ENCODE assay signal across 22 cellular contexts in the genomic region with DNA sequence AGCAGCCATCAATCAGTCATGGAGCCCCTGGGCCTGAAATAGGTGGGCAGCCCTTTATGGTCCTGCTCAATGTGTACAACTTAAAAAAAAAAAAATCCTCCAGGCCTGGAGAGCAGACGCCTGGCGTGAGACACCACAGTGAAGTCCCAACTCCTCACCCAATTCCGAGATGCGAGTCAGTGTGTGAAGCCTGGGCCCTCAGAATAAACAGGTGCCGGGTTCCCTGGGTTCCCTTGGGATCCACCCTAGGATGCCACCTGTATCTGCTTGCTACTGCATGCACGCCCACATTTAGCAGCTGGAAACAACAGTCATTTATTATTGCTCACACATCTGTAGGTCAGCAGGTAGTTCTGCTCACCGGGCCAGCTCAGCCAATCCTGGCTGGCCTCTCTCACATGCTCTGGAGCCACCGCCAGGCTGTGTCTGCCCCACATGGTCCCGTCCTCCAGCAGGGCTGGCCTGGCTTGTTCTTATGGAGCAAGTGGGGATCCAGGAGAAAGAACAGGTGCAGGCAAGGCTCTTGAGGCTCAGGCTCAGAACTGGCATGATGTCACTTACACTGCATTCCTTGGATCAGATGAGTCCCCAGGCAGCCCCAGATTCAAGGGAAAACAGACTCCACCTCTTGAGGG.
"Had no signal": no experiment of that assay in that cellular context is flagged by ENCODE, and none has a peak within 500 bp of the region (broad histone marks: within the 10 kb centered on the region; RNA-seq: fewer than 3 reads in every experiment).

No MANE protein-coding gene starts in this region.

- H3K27ac Mint-ChIP-seq: nephron had no signal

- ATAC-seq: gastroesophageal sphincter, left colon, left ventricle myocardium superior, psoas muscle had no signal

- DNase-seq: colonic mucosa; dermis blood vessel endothelial cell; esophagus squamous epithelium; foreskin fibroblast; glutamatergic neuron; kidney; left colon; left ventricle myocardium superior; mesenchymal stem cell; midbrain; psoas muscle; retina; right lobe of liver; stimulated activated CD4-positive, alpha-beta T cell treated with anti-CD3 and anti-CD28 coated beads, Interleukin-15, amount 100 ng/mL, for 24 hours; stimulated activated CD4-positive, alpha-beta T cell treated with anti-CD3 and anti-CD28 coated beads, Interleukin-1b, Interleukin-23, amount 100 ng/mL, for 48 hours; stimulated activated CD4-positive, alpha-beta T cell treated with anti-CD3 and anti-CD28 coated beads, Interleukin-4, amount 100 ng/mL, for 4 hours; stimulated activated naive CD4-positive, alpha-beta T cell; stomach; substantia nigra; transverse colon had no signal

- H3K4me3 Mint-ChIP-seq: nephron had no signal
